In the genomic region with DNA sequence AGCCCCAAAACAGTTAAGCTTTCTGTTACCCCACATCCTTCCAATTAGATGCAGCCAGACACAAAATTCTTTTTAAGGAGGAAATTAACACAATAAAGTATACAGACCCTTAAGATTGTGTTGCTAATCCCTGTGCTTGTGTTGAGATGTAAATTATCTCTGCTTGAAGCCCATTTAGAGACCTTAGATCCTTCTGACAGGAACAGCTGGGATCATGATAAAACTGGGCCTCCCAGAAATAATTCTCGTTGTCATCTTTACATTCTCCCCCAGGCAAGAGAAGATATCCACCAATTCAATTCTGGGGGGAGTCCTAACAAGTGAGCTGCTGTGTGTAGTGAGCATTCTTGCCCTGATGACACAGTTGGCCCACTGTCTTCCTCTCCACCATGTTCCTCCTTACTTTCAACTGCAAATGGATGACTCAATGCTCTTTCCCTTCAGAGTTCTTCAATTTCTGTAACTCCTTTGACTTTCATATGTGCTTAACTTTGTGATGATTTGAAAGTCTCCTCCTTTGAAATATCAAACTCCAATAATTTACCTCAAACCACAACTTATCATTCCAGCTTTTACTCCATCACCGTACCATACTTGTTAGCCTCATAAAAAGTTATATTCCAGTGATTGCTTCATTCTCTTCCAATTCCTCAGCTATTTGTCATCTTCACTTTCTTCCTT, we compare ENCODE assay signal across 18 cellular contexts.
DNase-seq lines count a peak whose midpoint lies in the region; ATAC-seq, FAIRE-seq and TF ChIP-seq lines count a peak whose summit lies in the region.
"Had no signal": no experiment of that assay in that cellular context is flagged by ENCODE, and none has a peak within 500 bp of the region (broad histone marks: within the 10 kb centered on the region; RNA-seq: fewer than 3 reads in every experiment).

No MANE protein-coding gene starts in this region.

- H3K4me2 ChIP-seq in H1 (ENCODE audit: insufficient read depth in 1 of 2, low read depth in 2 of 2, low read length in 2 of 2): peak overlapping the region; percentile 22 to 50; a peak in 3 of 4 replicates

- no peak overlapping the region for H3K4me3 ChIP-seq in NB4 (ENCODE audit: low read depth, low read length)
- peak overlapping the region in 1 of 4 experiments; percentile 18; a peak in 1 of 8 replicates for H3K4me3 ChIP-seq in H1 (ENCODE audit: extremely low read depth in 1 of 4, insufficient read depth in 2 of 4, low read depth in 3 of 4, low read length in 4 of 4)

- H3K4me3 Mint-ChIP-seq in mesothelial cell of epicardium: no peak overlapping the region
- H3K4me3 Mint-ChIP-seq: B cell; brain; naive thymus-derived CD8-positive, alpha-beta T cell had no signal

- peak; percentile 7 for DNase-seq in NB4 (ENCODE audit: low read depth)
- peak; percentile 36 to 46 for DNase-seq in H1 (ENCODE audit: low read depth in 1 of 2, low spot score in 2 of 2)
- DNase-seq in mesothelial cell of epicardium (ENCODE audit: low spot score in 2 of 2, unreplicated experiment in 2 of 2): no peak
- DNase-seq: activated naive CD4-positive, alpha-beta T cell treated with anti-CD3 and anti-CD28 coated beads, Interleukin-2, amount 50 U/mL, for 16 hours; DMS79; hypothalamus; naive thymus-derived CD8-positive, alpha-beta T cell; NCI-H1092; NCI-H774; Right ventricle myocardium superior; T-helper 9 cell had no signal

- H2AK5ac ChIP-seq in H1 (ENCODE audit: low read depth, low read length): no peak overlapping the region

- H3K27me3 ChIP-seq in H1 (replicated peaks in 1 of 4; ENCODE audit: control insufficient read depth in 3 of 4, extremely low read depth in 1 of 4, insufficient read depth in 3 of 4, low read length in 3 of 4): peaks cover 0 to 18% (median 1%) of the 10 kb centered on the region in 4 experiments; a peak in 5 of 7 replicates

- peaks cover 4 to 8% of the 10 kb centered on the region in 2 experiments; a peak in 1 of 4 replicates for H3K9me3 ChIP-seq in H1 (ENCODE audit: insufficient read depth in 2 of 2, low read depth in 1 of 2, low read length in 1 of 2)

- TF ChIP-seq CTCF in NB4 (IDR thresholded peaks at IDR 0.05; ENCODE audit: low read depth, low read length): no peak
- no peak for TF ChIP-seq CTCF in H1 (IDR thresholded peaks at IDR 0.05; ENCODE audit: control extremely low read depth in 1 of 3, insufficient read depth in 1 of 3, low read depth in 1 of 3, low read length in 3 of 3)
- TF ChIP-seq CTCF in mesothelial cell of epicardium (IDR thresholded peaks at IDR 0.05; ENCODE audit: unreplicated experiment): no peak

- no peak overlapping the region for H3K27ac ChIP-seq in H1 (ENCODE audit: low read depth, low read length)

- peaks cover 0 to 9% (median 3%) of the 10 kb centered on the region in 4 experiments; a peak in 3 of 7 replicates for H3K4me1 ChIP-seq in H1 (replicated peaks in 1 of 4; ENCODE audit: control insufficient read depth in 3 of 4, insufficient read depth in 4 of 4, low read length in 3 of 4)

- no peaks in the 10 kb centered on the region for H4K20me1 ChIP-seq in H1 (replicated peaks in 1 of 2; ENCODE audit: control insufficient read depth in 1 of 2, insufficient read depth in 2 of 2, low read length in 2 of 2)

- peaks cover 38% of the 10 kb centered on the region for H3K9me3 Mint-ChIP-seq in mesothelial cell of epicardium

- H2BK120ac ChIP-seq in H1 (replicated peaks; ENCODE audit: low read depth, low read length): no peak overlapping the region

- H4K91ac ChIP-seq in H1 (replicated peaks; ENCODE audit: insufficient read length, low read length): no peak overlapping the region

- FAIRE-seq in H1 (lab: Jason Lieb, UNC): peak; percentile 74

- peak in 1 of 2 experiments; percentile 72; a peak in 1 of 3 replicates for TF ChIP-seq EP300 in H1 (IDR thresholded peaks at IDR 0.05; ENCODE audit: borderline replicate concordance in 1 of 2, low read depth in 2 of 2, low read length in 2 of 2)

- ATAC-seq in GM21526 (IDR thresholded peaks at IDR 0.05; ENCODE audit: low FRiP score, unreplicated experiment) (peak; percentile 21), GM18909 (IDR thresholded peaks at IDR 0.05; ENCODE audit: poor library complexity, unreplicated experiment) (no peak), GM18861 (IDR thresholded peaks at IDR 0.05; ENCODE audit: unreplicated experiment) (no peak), GM19452 (IDR thresholded peaks at IDR 0.05; ENCODE audit: unreplicated experiment) (no peak)
- ATAC-seq: naive thymus-derived CD8-positive, alpha-beta T cell had no signal

- no peaks in the 10 kb centered on the region for H3K36me3 ChIP-seq in H1 (ENCODE audit: control insufficient read depth in 2 of 4, insufficient read depth in 4 of 4, low read length in 3 of 4)

- H3K4ac ChIP-seq in H1 (replicated peaks; ENCODE audit: insufficient read length, low read depth, low read length): no peak overlapping the region

- peaks cover 14% of the 10 kb centered on the region for H3K36me3 Mint-ChIP-seq in mesothelial cell of epicardium
- H3K36me3 Mint-ChIP-seq: brain had no signal

- no peak overlapping the region for H3K9ac ChIP-seq in H1 (replicated peaks in 1 of 4; ENCODE audit: extremely low read depth in 1 of 4, low read depth in 3 of 4, low read length in 3 of 4)

- H3K23ac ChIP-seq in H1 (ENCODE audit: insufficient read length): no peak overlapping the region

- H3K79me1 ChIP-seq in H1 (ENCODE audit: low read depth, low read length): no peaks in the 10 kb centered on the region

- peak overlapping the region; percentile 65 for H3K27ac Mint-ChIP-seq in mesothelial cell of epicardium
- H3K27ac Mint-ChIP-seq: B cell; brain; naive thymus-derived CD8-positive, alpha-beta T cell; progenitor cell of endocrine pancreas had no signal

- TF ChIP-seq POLR2A in NB4 (IDR thresholded peaks at IDR 0.05; ENCODE audit: extremely low read depth, insufficient read length): no peak
- no peak for TF ChIP-seq POLR2A in H1 (IDR thresholded peaks at IDR 0.05; ENCODE audit: control extremely low read depth in 1 of 2, low read depth in 2 of 2, low read length in 2 of 2)

- no peak for TF ChIP-seq RAD21 in H1 (IDR thresholded peaks at IDR 0.05 in 1 of 2, conservative IDR thresholded peaks at IDR 0.05 in 1 of 2; ENCODE audit: low read depth in 2 of 2, low read length in 2 of 2)

- no peak overlapping the region for H2BK15ac ChIP-seq in H1 (ENCODE audit: low read length)

- no peak overlapping the region for H3K18ac ChIP-seq in H1 (ENCODE audit: extremely low read depth, low read length)

- H2AFZ ChIP-seq in H1 (ENCODE audit: low read length): no peak overlapping the region

- H3K14ac ChIP-seq in H1 (ENCODE audit: insufficient read length): no peak overlapping the region

- no peak overlapping the region for H2BK5ac ChIP-seq in H1 (ENCODE audit: low read depth, low read length)

- no peak overlapping the region for H2BK20ac ChIP-seq in H1 (ENCODE audit: low read length)

- peaks cover 24% of the 10 kb centered on the region for H3K4me1 Mint-ChIP-seq in mesothelial cell of epicardium
- H3K4me1 Mint-ChIP-seq: B cell, brain had no signal

- WGBS in H1 (ENCODE audit: extremely low coverage in 1 of 2, insufficient coverage in 1 of 2, insufficient read length in 1 of 2, insufficient replicate concordance in 2 of 2, low coverage in 1 of 2, low lambda C conversion rate in 2 of 2, missing lambda C conversion rate in 1 of 2), 2 experiments: 46 to 100% methylated on average over 1 to 2 of the region's 2 CpGs

- CTCF ChIA-PET in H1 (lab: Charles Lee; ENCODE audit: partially characterized antibody): interaction anchor here (0.6 to 1.3 kb wide), 3 partner anchors 21 to 740 kb away, joined by 3 to 5 read pairs (median 4); no protein-coding TSS in a partner anchor

- H3K27me3 Mint-ChIP-seq in mesothelial cell of epicardium (ENCODE audit: low read depth): no peaks in the 10 kb centered on the region
- H3K27me3 Mint-ChIP-seq: brain had no signal

- H3K79me2 ChIP-seq in H1 (ENCODE audit: control insufficient read depth in 1 of 2, insufficient read depth in 2 of 2, low read length in 2 of 2): no peaks in the 10 kb centered on the region

- H4K5ac ChIP-seq in H1 (ENCODE audit: insufficient read length, low read depth, low read length): no peak overlapping the region

- H3K56ac ChIP-seq in H1 (replicated peaks; ENCODE audit: insufficient read length, low read depth, low read length): no peak overlapping the region

- no peak overlapping the region for H4K8ac ChIP-seq in H1 (ENCODE audit: extremely low read depth, insufficient read depth, low read length)

- H3K23me2 ChIP-seq in H1 (ENCODE audit: low read depth, low read length): no peaks in the 10 kb centered on the region

- POLR2A ChIA-PET in H1 (lab: Charles Lee; ENCODE audit: partially characterized antibody): no interaction called here

- H2BK12ac ChIP-seq in H1 (ENCODE audit: low read depth, low read length): no peak overlapping the region

TF ChIP-seq in H1, 55 proteins besides CTCF, POLR2A, EP300 and RAD21 (continues in another document):
- TF ChIP-seq HDAC2 (IDR thresholded peaks at IDR 0.05; ENCODE audit: borderline replicate concordance in 1 of 2, low read depth in 2 of 2, low read length in 2 of 2): peak; percentile 80 to 91; a peak in 2 of 4 replicates
- TF ChIP-seq CREB1 (IDR thresholded peaks at IDR 0.05): no peak
- TF ChIP-seq POU5F1 (IDR thresholded peaks at IDR 0.05; ENCODE audit: low read depth, low read length): peak; percentile 92
- peak; percentile 73 for TF ChIP-seq SAP30 (IDR thresholded peaks at IDR 0.05; ENCODE audit: insufficient read depth, insufficient replicate concordance, low read length)
- no peak for TF ChIP-seq MAFK (IDR thresholded peaks at IDR 0.05; ENCODE audit: low read depth, low read length)
- TF ChIP-seq JUN (IDR thresholded peaks at IDR 0.05; ENCODE audit: low read depth, low read length): no peak
- no peak for TF ChIP-seq SIRT6 (IDR thresholded peaks at IDR 0.05; ENCODE audit: low read length)
- TF ChIP-seq GTF2F1 (IDR thresholded peaks at IDR 0.05; ENCODE audit: borderline replicate concordance, low read depth, low read length): no peak
- no peak for TF ChIP-seq SIX5 (IDR thresholded peaks at IDR 0.05; ENCODE audit: low read depth, low read length)
- TF ChIP-seq SP2 (IDR thresholded peaks at IDR 0.05; ENCODE audit: low read length): no peak
- no peak; the same call in 1 of the 2 replicates for TF ChIP-seq EGR1 (IDR thresholded peaks at IDR 0.05; ENCODE audit: borderline replicate concordance, low read depth, low read length)
- TF ChIP-seq TCF12 (IDR thresholded peaks at IDR 0.05; ENCODE audit: low read depth, low read length): peak; percentile 99
- TF ChIP-seq SP1 (IDR thresholded peaks at IDR 0.05; ENCODE audit: low read depth, low read length): peak; percentile 59; the same call in 1 of the 2 replicates
- TF ChIP-seq RFX5 (IDR thresholded peaks at IDR 0.05; ENCODE audit: borderline replicate concordance, low read depth, low read length): no peak
- peak; percentile 70 to 87; a peak in 3 of 4 replicates for TF ChIP-seq SIN3A (conservative IDR thresholded peaks at IDR 0.05 in 1 of 2, IDR thresholded peaks at IDR 0.05 in 1 of 2; ENCODE audit: low read depth in 1 of 2, low read length in 2 of 2)
- no peak for TF ChIP-seq RNF2 (IDR thresholded peaks at IDR 0.05; ENCODE audit: borderline replicate concordance, low read depth, low read length, missing control alignments, poor library complexity, severe bottlenecking)
- TF ChIP-seq BCL11A (IDR thresholded peaks at IDR 0.05; ENCODE audit: low read depth in 2 of 2, low read length in 2 of 2): peak in 1 of 2 experiments; percentile 66

Comparison
In these comparisons a context has a peak if more than half of its experiments do, and no peak if none do; other contexts are left out.
1. DNase-seq: peak in NB4 (single experiment) and H1 (2 of 2); none in mesothelial cell of epicardium (0 of 2).